Comparison of ENCODE assay signal across 1 cellular context in the genomic region with DNA sequence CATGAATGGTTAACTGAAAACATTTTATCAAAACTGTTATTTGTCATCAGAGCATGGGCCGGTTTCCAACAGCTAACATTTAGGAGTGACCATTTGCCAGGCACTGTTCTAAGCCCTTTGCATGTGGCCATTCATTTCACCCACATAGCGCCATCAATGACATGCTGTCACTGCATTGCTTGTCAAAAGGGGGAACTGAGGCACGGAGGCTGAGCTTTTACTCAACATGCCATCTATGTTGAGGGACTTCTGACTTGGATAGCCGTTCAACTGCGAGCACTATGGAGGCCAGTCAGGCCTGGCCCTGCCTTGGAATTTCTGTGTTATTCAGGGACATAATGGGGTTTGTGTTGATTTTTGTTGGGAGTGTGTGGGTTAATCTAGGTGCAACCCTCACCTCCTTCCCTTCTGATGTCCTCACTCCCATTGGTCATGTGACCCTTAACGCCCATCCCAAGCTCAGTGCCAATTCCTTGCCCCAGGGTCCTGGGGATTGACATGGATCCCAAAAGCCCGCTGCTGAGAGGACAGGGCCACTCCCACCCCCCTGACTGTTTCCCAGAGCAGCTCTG.
TF ChIP-seq lines count a peak whose summit lies in the region.

No MANE protein-coding gene starts in this region.

TF ChIP-seq in HepG2, 621 proteins besides CTCF, POLR2A, EP300 and RAD21 (continued from another document and continues in another):
- TF ChIP-seq, protein P1, sequence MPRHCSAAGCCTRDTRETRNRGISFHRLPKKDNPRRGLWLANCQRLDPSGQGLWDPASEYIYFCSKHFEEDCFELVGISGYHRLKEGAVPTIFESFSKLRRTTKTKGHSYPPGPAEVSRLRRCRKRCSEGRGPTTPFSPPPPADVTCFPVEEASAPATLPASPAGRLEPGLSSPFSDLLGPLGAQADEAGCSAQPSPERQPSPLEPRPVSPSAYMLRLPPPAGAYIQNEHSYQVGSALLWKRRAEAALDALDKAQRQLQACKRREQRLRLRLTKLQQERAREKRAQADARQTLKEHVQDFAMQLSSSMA (CRISPR knock-in tag; IDR thresholded peaks at IDR 0.05), result no peak
- no peak; the same call in 1 of the 2 replicates for TF ChIP-seq CCDC6 (CRISPR knock-in tag; IDR thresholded peaks at IDR 0.05)
- TF ChIP-seq, protein P2, sequence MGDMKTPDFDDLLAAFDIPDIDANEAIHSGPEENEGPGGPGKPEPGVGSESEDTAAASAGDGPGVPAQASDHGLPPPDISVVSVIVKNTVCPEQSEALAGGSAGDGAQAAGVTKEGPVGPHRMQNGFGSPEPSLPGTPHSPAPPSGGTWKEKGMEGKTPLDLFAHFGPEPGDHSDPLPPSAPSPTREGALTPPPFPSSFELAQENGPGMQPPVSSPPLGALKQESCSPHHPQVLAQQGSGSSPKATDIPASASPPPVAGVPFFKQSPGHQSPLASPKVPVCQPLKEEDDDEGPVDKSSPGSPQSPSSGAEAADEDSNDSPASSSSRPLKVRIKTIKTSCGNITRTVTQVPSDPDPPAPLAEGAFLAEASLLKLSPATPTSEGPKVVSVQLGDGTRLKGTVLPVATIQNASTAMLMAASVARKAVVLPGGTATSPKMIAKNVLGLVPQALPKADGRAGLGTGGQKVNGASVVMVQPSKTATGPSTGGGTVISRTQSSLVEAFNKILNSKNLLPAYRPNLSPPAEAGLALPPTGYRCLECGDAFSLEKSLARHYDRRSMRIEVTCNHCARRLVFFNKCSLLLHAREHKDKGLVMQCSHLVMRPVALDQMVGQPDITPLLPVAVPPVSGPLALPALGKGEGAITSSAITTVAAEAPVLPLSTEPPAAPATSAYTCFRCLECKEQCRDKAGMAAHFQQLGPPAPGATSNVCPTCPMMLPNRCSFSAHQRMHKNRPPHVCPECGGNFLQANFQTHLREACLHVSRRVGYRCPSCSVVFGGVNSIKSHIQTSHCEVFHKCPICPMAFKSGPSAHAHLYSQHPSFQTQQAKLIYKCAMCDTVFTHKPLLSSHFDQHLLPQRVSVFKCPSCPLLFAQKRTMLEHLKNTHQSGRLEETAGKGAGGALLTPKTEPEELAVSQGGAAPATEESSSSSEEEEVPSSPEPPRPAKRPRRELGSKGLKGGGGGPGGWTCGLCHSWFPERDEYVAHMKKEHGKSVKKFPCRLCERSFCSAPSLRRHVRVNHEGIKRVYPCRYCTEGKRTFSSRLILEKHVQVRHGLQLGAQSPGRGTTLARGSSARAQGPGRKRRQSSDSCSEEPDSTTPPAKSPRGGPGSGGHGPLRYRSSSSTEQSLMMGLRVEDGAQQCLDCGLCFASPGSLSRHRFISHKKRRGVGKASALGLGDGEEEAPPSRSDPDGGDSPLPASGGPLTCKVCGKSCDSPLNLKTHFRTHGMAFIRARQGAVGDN (CRISPR knock-in tag; IDR thresholded peaks at IDR 0.05), result peak; percentile 87
- TF ChIP-seq ETV6 (CRISPR knock-in tag; conservative IDR thresholded peaks at IDR 0.05), result no peak
- TF ChIP-seq ZNF652 (CRISPR knock-in tag; IDR thresholded peaks at IDR 0.05; ENCODE audit: borderline replicate concordance, low read depth), result peak; percentile 82
- TF ChIP-seq NFE2 (CRISPR knock-in tag; IDR thresholded peaks at IDR 0.05), result no peak
- no peak for TF ChIP-seq KLF12 (CRISPR knock-in tag; IDR thresholded peaks at IDR 0.05; ENCODE audit: borderline replicate concordance)
- TF ChIP-seq, protein P3, sequence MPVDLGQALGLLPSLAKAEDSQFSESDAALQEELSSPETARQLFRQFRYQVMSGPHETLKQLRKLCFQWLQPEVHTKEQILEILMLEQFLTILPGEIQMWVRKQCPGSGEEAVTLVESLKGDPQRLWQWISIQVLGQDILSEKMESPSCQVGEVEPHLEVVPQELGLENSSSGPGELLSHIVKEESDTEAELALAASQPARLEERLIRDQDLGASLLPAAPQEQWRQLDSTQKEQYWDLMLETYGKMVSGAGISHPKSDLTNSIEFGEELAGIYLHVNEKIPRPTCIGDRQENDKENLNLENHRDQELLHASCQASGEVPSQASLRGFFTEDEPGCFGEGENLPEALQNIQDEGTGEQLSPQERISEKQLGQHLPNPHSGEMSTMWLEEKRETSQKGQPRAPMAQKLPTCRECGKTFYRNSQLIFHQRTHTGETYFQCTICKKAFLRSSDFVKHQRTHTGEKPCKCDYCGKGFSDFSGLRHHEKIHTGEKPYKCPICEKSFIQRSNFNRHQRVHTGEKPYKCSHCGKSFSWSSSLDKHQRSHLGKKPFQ (CRISPR knock-in tag; IDR thresholded peaks at IDR 0.05; ENCODE audit: insufficient replicate concordance), result no peak
- peak; percentile 52; the same call in 1 of the 2 replicates for TF ChIP-seq POLR2G (IDR thresholded peaks at IDR 0.05; ENCODE audit: low read depth, low read length)
- TF ChIP-seq, protein P4, sequence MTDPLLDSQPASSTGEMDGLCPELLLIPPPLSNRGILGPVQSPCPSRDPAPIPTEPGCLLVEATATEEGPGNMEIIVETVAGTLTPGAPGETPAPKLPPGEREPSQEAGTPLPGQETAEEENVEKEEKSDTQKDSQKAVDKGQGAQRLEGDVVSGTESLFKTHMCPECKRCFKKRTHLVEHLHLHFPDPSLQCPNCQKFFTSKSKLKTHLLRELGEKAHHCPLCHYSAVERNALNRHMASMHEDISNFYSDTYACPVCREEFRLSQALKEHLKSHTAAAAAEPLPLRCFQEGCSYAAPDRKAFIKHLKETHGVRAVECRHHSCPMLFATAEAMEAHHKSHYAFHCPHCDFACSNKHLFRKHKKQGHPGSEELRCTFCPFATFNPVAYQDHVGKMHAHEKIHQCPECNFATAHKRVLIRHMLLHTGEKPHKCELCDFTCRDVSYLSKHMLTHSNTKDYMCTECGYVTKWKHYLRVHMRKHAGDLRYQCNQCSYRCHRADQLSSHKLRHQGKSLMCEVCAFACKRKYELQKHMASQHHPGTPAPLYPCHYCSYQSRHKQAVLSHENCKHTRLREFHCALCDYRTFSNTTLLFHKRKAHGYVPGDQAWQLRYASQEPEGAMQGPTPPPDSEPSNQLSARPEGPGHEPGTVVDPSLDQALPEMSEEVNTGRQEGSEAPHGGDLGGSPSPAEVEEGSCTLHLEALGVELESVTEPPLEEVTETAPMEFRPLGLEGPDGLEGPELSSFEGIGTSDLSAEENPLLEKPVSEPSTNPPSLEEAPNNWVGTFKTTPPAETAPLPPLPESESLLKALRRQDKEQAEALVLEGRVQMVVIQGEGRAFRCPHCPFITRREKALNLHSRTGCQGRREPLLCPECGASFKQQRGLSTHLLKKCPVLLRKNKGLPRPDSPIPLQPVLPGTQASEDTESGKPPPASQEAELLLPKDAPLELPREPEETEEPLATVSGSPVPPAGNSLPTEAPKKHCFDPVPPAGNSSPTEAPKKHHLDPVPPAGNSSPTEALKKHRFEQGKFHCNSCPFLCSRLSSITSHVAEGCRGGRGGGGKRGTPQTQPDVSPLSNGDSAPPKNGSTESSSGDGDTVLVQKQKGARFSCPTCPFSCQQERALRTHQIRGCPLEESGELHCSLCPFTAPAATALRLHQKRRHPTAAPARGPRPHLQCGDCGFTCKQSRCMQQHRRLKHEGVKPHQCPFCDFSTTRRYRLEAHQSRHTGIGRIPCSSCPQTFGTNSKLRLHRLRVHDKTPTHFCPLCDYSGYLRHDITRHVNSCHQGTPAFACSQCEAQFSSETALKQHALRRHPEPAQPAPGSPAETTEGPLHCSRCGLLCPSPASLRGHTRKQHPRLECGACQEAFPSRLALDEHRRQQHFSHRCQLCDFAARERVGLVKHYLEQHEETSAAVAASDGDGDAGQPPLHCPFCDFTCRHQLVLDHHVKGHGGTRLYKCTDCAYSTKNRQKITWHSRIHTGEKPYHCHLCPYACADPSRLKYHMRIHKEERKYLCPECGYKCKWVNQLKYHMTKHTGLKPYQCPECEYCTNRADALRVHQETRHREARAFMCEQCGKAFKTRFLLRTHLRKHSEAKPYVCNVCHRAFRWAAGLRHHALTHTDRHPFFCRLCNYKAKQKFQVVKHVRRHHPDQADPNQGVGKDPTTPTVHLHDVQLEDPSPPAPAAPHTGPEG (CRISPR knock-in tag; IDR thresholded peaks at IDR 0.05), result no peak
- TF ChIP-seq NFYB (CRISPR knock-in tag; IDR thresholded peaks at IDR 0.05), result 0 out of 2 replicates have a peak, but pooled peaks have one; percentile 4
- TF ChIP-seq, protein P5, sequence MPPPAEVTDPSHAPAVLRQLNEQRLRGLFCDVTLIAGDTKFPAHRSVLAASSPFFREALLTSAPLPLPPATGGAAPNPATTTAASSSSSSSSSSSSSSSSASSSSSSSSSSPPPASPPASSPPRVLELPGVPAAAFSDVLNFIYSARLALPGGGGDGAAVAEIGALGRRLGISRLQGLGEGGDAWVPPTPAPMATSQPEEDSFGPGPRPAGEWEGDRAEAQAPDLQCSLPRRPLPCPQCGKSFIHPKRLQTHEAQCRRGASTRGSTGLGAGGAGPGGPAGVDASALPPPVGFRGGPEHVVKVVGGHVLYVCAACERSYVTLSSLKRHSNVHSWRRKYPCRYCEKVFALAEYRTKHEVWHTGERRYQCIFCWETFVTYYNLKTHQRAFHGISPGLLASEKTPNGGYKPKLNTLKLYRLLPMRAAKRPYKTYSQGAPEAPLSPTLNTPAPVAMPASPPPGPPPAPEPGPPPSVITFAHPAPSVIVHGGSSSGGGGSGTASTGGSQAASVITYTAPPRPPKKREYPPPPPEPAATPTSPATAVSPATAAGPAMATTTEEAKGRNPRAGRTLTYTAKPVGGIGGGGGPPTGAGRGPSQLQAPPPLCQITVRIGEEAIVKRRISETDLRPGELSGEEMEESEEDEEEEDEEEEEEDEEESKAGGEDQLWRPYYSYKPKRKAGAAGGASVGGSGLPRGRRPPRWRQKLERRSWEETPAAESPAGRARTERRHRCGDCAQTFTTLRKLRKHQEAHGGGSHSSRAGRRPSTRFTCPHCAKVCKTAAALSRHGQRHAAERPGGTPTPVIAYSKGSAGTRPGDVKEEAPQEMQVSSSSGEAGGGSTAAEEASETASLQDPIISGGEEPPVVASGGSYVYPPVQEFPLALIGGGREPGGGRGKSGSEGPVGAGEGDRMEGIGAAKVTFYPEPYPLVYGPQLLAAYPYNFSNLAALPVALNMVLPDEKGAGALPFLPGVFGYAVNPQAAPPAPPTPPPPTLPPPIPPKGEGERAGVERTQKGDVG (CRISPR knock-in tag; IDR thresholded peaks at IDR 0.05; ENCODE audit: borderline replicate concordance), result peak; percentile 13; the same call in 1 of the 2 replicates
- TF ChIP-seq, protein P6, sequence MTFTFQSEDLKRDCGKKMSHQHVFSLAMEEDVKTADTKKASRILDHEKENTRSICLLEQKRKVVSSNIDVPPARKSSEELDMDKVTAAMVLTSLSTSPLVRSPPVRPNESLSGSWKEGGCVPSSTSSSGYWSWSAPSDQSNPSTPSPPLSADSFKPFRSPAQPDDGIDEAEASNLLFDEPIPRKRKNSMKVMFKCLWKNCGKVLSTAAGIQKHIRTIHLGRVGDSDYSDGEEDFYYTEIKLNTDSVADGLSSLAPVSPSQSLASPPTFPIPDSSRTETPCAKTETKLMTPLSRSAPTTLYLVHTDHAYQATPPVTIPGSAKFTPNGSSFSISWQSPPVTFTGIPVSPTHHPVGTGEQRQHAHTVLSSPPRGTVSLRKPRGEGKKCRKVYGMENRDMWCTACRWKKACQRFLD (CRISPR knock-in tag; IDR thresholded peaks at IDR 0.05; ENCODE audit: borderline replicate concordance), result no peak
- no peak for TF ChIP-seq CEBPB (IDR thresholded peaks at IDR 0.05; ENCODE audit: borderline replicate concordance, low read depth, low read length)
- TF ChIP-seq SMARCC2 (IDR thresholded peaks at IDR 0.05), result no peak
- no peak for TF ChIP-seq ARNTL (CRISPR knock-in tag; IDR thresholded peaks at IDR 0.05)
- 0 out of 2 replicates have a peak, but pooled peaks have one; percentile 59 for TF ChIP-seq TBP (CRISPR knock-in tag; IDR thresholded peaks at IDR 0.05)
- TF ChIP-seq HIVEP1 (CRISPR knock-in tag; IDR thresholded peaks at IDR 0.05), result no peak
- peak; percentile 48 for TF ChIP-seq AGO2 (optimal IDR thresholded peaks at IDR 0.05; ENCODE audit: low read depth, low read length)
- TF ChIP-seq, protein P7, sequence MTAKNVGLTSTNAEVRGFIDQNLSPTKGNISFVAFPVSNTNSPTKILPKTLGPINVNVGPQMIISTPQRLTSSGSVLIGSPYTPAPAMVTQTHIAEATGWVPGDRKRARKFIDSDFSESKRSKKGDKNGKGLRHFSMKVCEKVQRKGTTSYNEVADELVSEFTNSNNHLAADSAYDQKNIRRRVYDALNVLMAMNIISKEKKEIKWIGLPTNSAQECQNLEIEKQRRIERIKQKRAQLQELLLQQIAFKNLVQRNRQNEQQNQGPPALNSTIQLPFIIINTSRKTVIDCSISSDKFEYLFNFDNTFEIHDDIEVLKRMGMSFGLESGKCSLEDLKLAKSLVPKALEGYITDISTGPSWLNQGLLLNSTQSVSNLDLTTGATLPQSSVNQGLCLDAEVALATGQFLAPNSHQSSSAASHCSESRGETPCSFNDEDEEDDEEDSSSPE (CRISPR knock-in tag; IDR thresholded peaks at IDR 0.05), result no peak
- TF ChIP-seq, protein P8, sequence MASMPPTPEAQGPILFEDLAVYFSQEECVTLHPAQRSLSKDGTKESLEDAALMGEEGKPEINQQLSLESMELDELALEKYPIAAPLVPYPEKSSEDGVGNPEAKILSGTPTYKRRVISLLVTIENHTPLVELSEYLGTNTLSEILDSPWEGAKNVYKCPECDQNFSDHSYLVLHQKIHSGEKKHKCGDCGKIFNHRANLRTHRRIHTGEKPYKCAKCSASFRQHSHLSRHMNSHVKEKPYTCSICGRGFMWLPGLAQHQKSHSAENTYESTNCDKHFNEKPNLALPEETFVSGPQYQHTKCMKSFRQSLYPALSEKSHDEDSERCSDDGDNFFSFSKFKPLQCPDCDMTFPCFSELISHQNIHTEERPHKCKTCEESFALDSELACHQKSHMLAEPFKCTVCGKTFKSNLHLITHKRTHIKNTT (CRISPR knock-in tag; IDR thresholded peaks at IDR 0.05), result no peak
- TF ChIP-seq, protein P9, sequence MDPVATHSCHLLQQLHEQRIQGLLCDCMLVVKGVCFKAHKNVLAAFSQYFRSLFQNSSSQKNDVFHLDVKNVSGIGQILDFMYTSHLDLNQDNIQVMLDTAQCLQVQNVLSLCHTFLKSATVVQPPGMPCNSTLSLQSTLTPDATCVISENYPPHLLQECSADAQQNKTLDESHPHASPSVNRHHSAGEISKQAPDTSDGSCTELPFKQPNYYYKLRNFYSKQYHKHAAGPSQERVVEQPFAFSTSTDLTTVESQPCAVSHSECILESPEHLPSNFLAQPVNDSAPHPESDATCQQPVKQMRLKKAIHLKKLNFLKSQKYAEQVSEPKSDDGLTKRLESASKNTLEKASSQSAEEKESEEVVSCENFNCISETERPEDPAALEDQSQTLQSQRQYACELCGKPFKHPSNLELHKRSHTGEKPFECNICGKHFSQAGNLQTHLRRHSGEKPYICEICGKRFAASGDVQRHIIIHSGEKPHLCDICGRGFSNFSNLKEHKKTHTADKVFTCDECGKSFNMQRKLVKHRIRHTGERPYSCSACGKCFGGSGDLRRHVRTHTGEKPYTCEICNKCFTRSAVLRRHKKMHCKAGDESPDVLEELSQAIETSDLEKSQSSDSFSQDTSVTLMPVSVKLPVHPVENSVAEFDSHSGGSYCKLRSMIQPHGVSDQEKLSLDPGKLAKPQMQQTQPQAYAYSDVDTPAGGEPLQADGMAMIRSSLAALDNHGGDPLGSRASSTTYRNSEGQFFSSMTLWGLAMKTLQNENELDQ (CRISPR knock-in tag; IDR thresholded peaks at IDR 0.05; ENCODE audit: borderline replicate concordance), result 0 out of 2 replicates have a peak, but pooled peaks have one; percentile 68
- TF ChIP-seq, protein P10, sequence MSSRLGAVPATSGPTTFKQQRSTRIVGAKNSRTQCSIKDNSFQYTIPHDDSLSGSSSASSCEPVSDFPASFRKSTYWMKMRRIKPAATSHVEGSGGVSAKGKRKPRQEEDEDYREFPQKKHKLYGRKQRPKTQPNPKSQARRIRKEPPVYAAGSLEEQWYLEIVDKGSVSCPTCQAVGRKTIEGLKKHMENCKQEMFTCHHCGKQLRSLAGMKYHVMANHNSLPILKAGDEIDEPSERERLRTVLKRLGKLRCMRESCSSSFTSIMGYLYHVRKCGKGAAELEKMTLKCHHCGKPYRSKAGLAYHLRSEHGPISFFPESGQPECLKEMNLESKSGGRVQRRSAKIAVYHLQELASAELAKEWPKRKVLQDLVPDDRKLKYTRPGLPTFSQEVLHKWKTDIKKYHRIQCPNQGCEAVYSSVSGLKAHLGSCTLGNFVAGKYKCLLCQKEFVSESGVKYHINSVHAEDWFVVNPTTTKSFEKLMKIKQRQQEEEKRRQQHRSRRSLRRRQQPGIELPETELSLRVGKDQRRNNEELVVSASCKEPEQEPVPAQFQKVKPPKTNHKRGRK (CRISPR knock-in tag; IDR thresholded peaks at IDR 0.05), result no peak
- 0 out of 2 replicates have a peak, but pooled peaks have one; percentile 23 for TF ChIP-seq ZNF354B (CRISPR knock-in tag; IDR thresholded peaks at IDR 0.05)
- TF ChIP-seq ZNF143 (CRISPR knock-in tag; IDR thresholded peaks at IDR 0.05), result no peak
